1 cellular context compared by ENCODE assay signal in the genomic region with DNA sequence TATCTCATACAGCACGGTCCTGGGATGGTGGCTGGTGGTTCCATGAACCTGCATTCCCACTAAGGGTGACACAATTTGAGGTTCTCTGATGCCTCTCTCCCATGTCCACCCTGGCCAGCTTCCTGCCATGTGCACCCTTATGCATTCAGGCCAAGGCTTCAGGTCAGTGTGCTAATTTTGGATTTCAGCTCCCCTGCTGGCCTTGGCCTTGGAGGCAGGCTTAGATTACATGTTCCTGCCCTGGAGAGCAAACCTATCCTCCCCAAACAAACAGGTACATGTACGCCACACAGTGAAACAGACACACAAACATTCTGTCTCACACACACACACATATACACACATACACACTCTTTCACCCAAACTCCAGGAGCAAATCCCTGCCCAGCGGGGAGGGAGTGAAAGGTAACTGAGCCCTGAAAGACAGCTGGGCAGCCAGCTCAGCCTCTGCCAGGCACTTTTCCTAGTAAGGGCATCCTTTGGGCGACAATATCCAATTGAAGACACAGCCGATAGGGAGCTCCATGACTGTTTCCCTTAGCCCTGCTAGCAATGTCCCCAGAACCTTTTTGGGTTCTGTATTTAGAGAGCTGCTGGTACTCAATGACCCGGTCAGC.
TF ChIP-seq lines count a peak whose summit lies in the region.

No MANE protein-coding gene starts in this region.

TF ChIP-seq in A549, 52 proteins besides CTCF, POLR2A, EP300 and RAD21 (continued from another document):
- TF ChIP-seq, protein P1, sequence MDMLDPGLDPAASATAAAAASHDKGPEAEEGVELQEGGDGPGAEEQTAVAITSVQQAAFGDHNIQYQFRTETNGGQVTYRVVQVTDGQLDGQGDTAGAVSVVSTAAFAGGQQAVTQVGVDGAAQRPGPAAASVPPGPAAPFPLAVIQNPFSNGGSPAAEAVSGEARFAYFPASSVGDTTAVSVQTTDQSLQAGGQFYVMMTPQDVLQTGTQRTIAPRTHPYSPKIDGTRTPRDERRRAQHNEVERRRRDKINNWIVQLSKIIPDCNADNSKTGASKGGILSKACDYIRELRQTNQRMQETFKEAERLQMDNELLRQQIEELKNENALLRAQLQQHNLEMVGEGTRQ (IDR thresholded peaks at IDR 0.05), result no peak
- TF ChIP-seq KDM5A (IDR thresholded peaks at IDR 0.05) (no peak), RARB (CRISPR knock-in tag; IDR thresholded peaks at IDR 0.05) (no peak), JUNB (IDR thresholded peaks at IDR 0.05) (no peak), MAFK (IDR thresholded peaks at IDR 0.05; ENCODE audit: partially characterized antibody) (no peak), CBX2 (IDR thresholded peaks at IDR 0.05; ENCODE audit: borderline replicate concordance, low read depth) (no peak), FOSL2 (IDR thresholded peaks at IDR 0.05) (no peak), FOSL2 (CRISPR knock-in tag; IDR thresholded peaks at IDR 0.05) (no peak), TP53 (CRISPR knock-in tag; IDR thresholded peaks at IDR 0.05) (no peak), HOXB13 (CRISPR knock-in tag; IDR thresholded peaks at IDR 0.05; ENCODE audit: low read depth) (no peak), MAZ (IDR thresholded peaks at IDR 0.05; ENCODE audit: borderline replicate concordance, low read depth, low read length) (no peak), TFCP2L1 (CRISPR knock-in tag; IDR thresholded peaks at IDR 0.05) (no peak), POLR2AphosphoS2 (conservative IDR thresholded peaks at IDR 0.05; ENCODE audit: low read length) (no peak)
- TF ChIP-seq, protein P2, sequence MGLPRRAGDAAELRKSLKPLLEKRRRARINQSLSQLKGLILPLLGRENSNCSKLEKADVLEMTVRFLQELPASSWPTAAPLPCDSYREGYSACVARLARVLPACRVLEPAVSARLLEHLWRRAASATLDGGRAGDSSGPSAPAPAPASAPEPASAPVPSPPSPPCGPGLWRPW (IDR thresholded peaks at IDR 0.05), result no peak
